Comparison of ENCODE assay signal across 2 cellular contexts in genomic region chr3:87229113-87229512, GRCh38.
A peak's percentile ranks its signal among the peaks of the same experiment; 100 is the strongest.
TF ChIP-seq lines count a peak whose summit lies in the region.

No MANE protein-coding gene starts in this region.

TF ChIP-seq in HepG2, 621 proteins besides CTCF, POLR2A, EP300 and RAD21:
- TF ChIP-seq MAFK (conservative IDR thresholded peaks at IDR 0.05 in 1 of 2, IDR thresholded peaks at IDR 0.05 in 1 of 2; ENCODE audit: low read length in 2 of 2) (peak; percentile 63 to 79), DPF2 (CRISPR knock-in tag; IDR thresholded peaks at IDR 0.05; ENCODE audit: borderline replicate concordance, low read depth) (no peak), MAFF (IDR thresholded peaks at IDR 0.05; ENCODE audit: low read depth, low read length) (peak; percentile 76)

TF ChIP-seq in WTC11, 78 proteins besides CTCF, POLR2A, EP300 and RAD21:
- no peak for TF ChIP-seq PRDM15 (CRISPR knock-in tag; IDR thresholded peaks at IDR 0.05)
- no peak for TF ChIP-seq TEAD1 (CRISPR knock-in tag; IDR thresholded peaks at IDR 0.05)
- TF ChIP-seq, protein P1, sequence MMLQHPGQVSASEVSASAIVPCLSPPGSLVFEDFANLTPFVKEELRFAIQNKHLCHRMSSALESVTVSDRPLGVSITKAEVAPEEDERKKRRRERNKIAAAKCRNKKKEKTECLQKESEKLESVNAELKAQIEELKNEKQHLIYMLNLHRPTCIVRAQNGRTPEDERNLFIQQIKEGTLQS (CRISPR knock-in tag; conservative IDR thresholded peaks at IDR 0.05) = no peak
- TF ChIP-seq ZNF416 (CRISPR knock-in tag; IDR thresholded peaks at IDR 0.05) = no peak
- TF ChIP-seq, protein P2, sequence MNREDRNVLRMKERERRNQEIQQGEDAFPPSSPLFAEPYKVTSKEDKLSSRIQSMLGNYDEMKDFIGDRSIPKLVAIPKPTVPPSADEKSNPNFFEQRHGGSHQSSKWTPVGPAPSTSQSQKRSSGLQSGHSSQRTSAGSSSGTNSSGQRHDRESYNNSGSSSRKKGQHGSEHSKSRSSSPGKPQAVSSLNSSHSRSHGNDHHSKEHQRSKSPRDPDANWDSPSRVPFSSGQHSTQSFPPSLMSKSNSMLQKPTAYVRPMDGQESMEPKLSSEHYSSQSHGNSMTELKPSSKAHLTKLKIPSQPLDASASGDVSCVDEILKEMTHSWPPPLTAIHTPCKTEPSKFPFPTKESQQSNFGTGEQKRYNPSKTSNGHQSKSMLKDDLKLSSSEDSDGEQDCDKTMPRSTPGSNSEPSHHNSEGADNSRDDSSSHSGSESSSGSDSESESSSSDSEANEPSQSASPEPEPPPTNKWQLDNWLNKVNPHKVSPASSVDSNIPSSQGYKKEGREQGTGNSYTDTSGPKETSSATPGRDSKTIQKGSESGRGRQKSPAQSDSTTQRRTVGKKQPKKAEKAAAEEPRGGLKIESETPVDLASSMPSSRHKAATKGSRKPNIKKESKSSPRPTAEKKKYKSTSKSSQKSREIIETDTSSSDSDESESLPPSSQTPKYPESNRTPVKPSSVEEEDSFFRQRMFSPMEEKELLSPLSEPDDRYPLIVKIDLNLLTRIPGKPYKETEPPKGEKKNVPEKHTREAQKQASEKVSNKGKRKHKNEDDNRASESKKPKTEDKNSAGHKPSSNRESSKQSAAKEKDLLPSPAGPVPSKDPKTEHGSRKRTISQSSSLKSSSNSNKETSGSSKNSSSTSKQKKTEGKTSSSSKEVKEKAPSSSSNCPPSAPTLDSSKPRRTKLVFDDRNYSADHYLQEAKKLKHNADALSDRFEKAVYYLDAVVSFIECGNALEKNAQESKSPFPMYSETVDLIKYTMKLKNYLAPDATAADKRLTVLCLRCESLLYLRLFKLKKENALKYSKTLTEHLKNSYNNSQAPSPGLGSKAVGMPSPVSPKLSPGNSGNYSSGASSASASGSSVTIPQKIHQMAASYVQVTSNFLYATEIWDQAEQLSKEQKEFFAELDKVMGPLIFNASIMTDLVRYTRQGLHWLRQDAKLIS (CRISPR knock-in tag; IDR thresholded peaks at IDR 0.05; ENCODE audit: borderline replicate concordance) = no peak
- no peak for TF ChIP-seq ATF6 (CRISPR knock-in tag; IDR thresholded peaks at IDR 0.05)
- no peak for TF ChIP-seq ZMAT4 (CRISPR knock-in tag; IDR thresholded peaks at IDR 0.05)
- no peak for TF ChIP-seq CREM (CRISPR knock-in tag; IDR thresholded peaks at IDR 0.05)
- no peak for TF ChIP-seq GRHL2 (CRISPR knock-in tag; IDR thresholded peaks at IDR 0.05; ENCODE audit: insufficient replicate concordance, severe bottlenecking)
- no peak for TF ChIP-seq ZNF317 (CRISPR knock-in tag; IDR thresholded peaks at IDR 0.05; ENCODE audit: borderline replicate concordance, low read depth)
- no peak for TF ChIP-seq ZNF263 (CRISPR knock-in tag; IDR thresholded peaks at IDR 0.05; ENCODE audit: low read depth)
- TF ChIP-seq ZNF281 (CRISPR knock-in tag; IDR thresholded peaks at IDR 0.05) = no peak
- TF ChIP-seq, protein P3, sequence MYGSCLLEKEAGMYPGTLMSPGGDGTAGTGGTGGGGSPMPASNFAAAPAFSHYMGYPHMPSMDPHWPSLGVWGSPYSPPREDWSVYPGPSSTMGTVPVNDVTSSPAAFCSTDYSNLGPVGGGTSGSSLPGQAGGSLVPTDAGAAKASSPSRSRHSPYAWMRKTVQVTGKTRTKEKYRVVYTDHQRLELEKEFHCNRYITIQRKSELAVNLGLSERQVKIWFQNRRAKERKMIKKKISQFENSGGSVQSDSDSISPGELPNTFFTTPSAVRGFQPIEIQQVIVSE (CRISPR knock-in tag; IDR thresholded peaks at IDR 0.05; ENCODE audit: borderline replicate concordance) = no peak
- no peak for TF ChIP-seq ZNF232 (CRISPR knock-in tag; IDR thresholded peaks at IDR 0.05)
